Comparison of ENCODE assay signal across 19 cellular contexts in genomic region chr11:95327273-95327948, GRCh38.
DNase-seq lines count a peak whose midpoint lies in the region; ATAC-seq and TF ChIP-seq lines count a peak whose summit lies in the region.
"Had no signal": no experiment of that assay in that cellular context is flagged by ENCODE, and none has a peak within 500 bp of the region (broad histone marks: within the 10 kb centered on the region; RNA-seq: fewer than 3 reads in every experiment).

No MANE protein-coding gene starts in this region.

- H3K27ac ChIP-seq in body of pancreas = peak overlapping the region in 3 of 4 donors; percentile 29 to 57 (median 34)
- no peak overlapping the region for H3K27ac ChIP-seq in prostate gland
- H3K27ac ChIP-seq in heart left ventricle = no peak overlapping the region
- H3K27ac ChIP-seq: Peyer's patch had no signal

- peaks cover 16% of the 10 kb centered on the region for H3K27me3 Mint-ChIP-seq in Calu3 (ENCODE audit: unreplicated experiment)
- no peaks in the 10 kb centered on the region for H3K27me3 Mint-ChIP-seq in stimulated activated naive B cell treated with anti-CD40 and anti-IgM and Interleukin-4, amounts not matched to agents 10 μg/mL and 1 μg/mL and 100 μg/mL, for 72 hours
- H3K27me3 Mint-ChIP-seq in stimulated activated naive CD8-positive, alpha-beta T cell treated with anti-CD3 and anti-CD28 coated beads, Interleukin-15, amount 100 ng/mL, for 72 hours = no peaks in the 10 kb centered on the region

- no TSS peak for BruUV-seq in Calu3 (replicated peaks; lab: Mats Ljungman, UMichigan)

- H3K9me3 ChIP-seq in body of pancreas = no peaks in the 10 kb centered on the region
- no peaks in the 10 kb centered on the region for H3K9me3 ChIP-seq in prostate gland
- H3K9me3 ChIP-seq in heart left ventricle = no peaks in the 10 kb centered on the region
- H3K9me3 ChIP-seq: BE2C, Caco-2, Peyer's patch had no signal

- H3K27me3 ChIP-seq in body of pancreas (no peaks in the 10 kb centered on the region), prostate gland (replicated peaks; ENCODE audit: insufficient read depth) (no peaks in the 10 kb centered on the region), heart left ventricle (no peaks in the 10 kb centered on the region)
- H3K27me3 ChIP-seq: BE2C, Peyer's patch had no signal

- intact Hi-C loops in Calu3 (cut with micrococcal nuclease; ENCODE audit: unreplicated experiment) = no loop called here
- intact Hi-C loops in body of pancreas (cut with DNase I) = no loop called here
- intact Hi-C loops in prostate gland (cut with DNase I) = no loop called here
- intact Hi-C loops in heart left ventricle (cut with DNase I) = no loop called here

- H3K4me3 ChIP-seq in LNCaP clone FGC (ENCODE audit: low read depth, low read length) (no peak overlapping the region), body of pancreas (no peak overlapping the region), prostate gland (no peak overlapping the region), heart left ventricle (no peak overlapping the region)
- H3K4me3 ChIP-seq: Peyer's patch had no signal

- no peak for TF ChIP-seq POLR2A in body of pancreas (IDR thresholded peaks at IDR 0.05)
- TF ChIP-seq POLR2A in prostate gland (IDR thresholded peaks at IDR 0.05) = no peak
- TF ChIP-seq POLR2A in heart left ventricle (IDR thresholded peaks at IDR 0.05) = no peak

- ATAC-seq in body of pancreas (peak; percentile 84), heart left ventricle (no peak)
- ATAC-seq in stimulated activated naive B cell treated with anti-CD40 and anti-IgM and Interleukin-4, amounts not matched to agents 10 μg/mL and 1 μg/mL and 100 μg/mL, for 72 hours (replicated peaks) = no peak
- ATAC-seq in stimulated activated naive CD8-positive, alpha-beta T cell treated with anti-CD3 and anti-CD28 coated beads, Interleukin-15, amount 100 ng/mL, for 72 hours = no peak

- H3K4me3 Mint-ChIP-seq in Calu3 (ENCODE audit: low read depth, unreplicated experiment) = no peak overlapping the region
- H3K4me3 Mint-ChIP-seq in stimulated activated naive B cell treated with anti-CD40 and anti-IgM and Interleukin-4, amounts not matched to agents 10 μg/mL and 1 μg/mL and 100 μg/mL, for 72 hours = no peak overlapping the region
- H3K4me3 Mint-ChIP-seq in stimulated activated naive CD8-positive, alpha-beta T cell treated with anti-CD3 and anti-CD28 coated beads, Interleukin-15, amount 100 ng/mL, for 72 hours = no peak overlapping the region
- H3K4me3 Mint-ChIP-seq: CD4-positive, CD25-positive, alpha-beta regulatory T cell; HFFc6 had no signal

- H3K4me1 Mint-ChIP-seq in Calu3 (ENCODE audit: low read depth, unreplicated experiment) = peaks cover 13% of the 10 kb centered on the region
- H3K4me1 Mint-ChIP-seq in stimulated activated naive B cell treated with anti-CD40 and anti-IgM and Interleukin-4, amounts not matched to agents 10 μg/mL and 1 μg/mL and 100 μg/mL, for 72 hours = peaks cover 13 to 15% of the 10 kb centered on the region in 2 donors
- peaks cover 43% of the 10 kb centered on the region for H3K4me1 Mint-ChIP-seq in stimulated activated naive CD8-positive, alpha-beta T cell treated with anti-CD3 and anti-CD28 coated beads, Interleukin-15, amount 100 ng/mL, for 72 hours

- H3K36me3 ChIP-seq in body of pancreas (replicated peaks in 1 of 2; ENCODE audit: insufficient read depth in 1 of 2, low read depth in 2 of 2) (no peaks in the 10 kb centered on the region), prostate gland (no peaks in the 10 kb centered on the region), heart left ventricle (no peaks in the 10 kb centered on the region)
- H3K36me3 ChIP-seq: BE2C, Peyer's patch had no signal

- no peak overlapping the region for H3K27ac Mint-ChIP-seq in Calu3 (ENCODE audit: unreplicated experiment)
- no peak overlapping the region for H3K27ac Mint-ChIP-seq in stimulated activated naive B cell treated with anti-CD40 and anti-IgM and Interleukin-4, amounts not matched to agents 10 μg/mL and 1 μg/mL and 100 μg/mL, for 72 hours
- H3K27ac Mint-ChIP-seq in stimulated activated naive CD8-positive, alpha-beta T cell treated with anti-CD3 and anti-CD28 coated beads, Interleukin-15, amount 100 ng/mL, for 72 hours = peak overlapping the region in 1 of 2 donors; percentile 77
- H3K27ac Mint-ChIP-seq: HFFc6 had no signal

- no peaks in the 10 kb centered on the region for H3K4me1 ChIP-seq in body of pancreas
- H3K4me1 ChIP-seq in prostate gland (replicated peaks) = no peaks in the 10 kb centered on the region
- H3K4me1 ChIP-seq in heart left ventricle = peaks cover 0 to 8% (median 0%) of the 10 kb centered on the region in 12 donors
- H3K4me1 ChIP-seq: Caco-2, Peyer's patch had no signal

- WGBS in body of pancreas, 2 donors = 31 to 40% methylated on average over 2 of the region's 2 CpGs
- WGBS in prostate gland = 54% methylated on average over 2 of the region's 2 CpGs
- WGBS in heart left ventricle, 4 donors = 52 to 76% (median 54%) methylated on average over 2 of the region's 2 CpGs

- no peaks in the 10 kb centered on the region for H3K36me3 Mint-ChIP-seq in Calu3 (ENCODE audit: insufficient read depth, unreplicated experiment)
- H3K36me3 Mint-ChIP-seq in stimulated activated naive B cell treated with anti-CD40 and anti-IgM and Interleukin-4, amounts not matched to agents 10 μg/mL and 1 μg/mL and 100 μg/mL, for 72 hours = no peaks in the 10 kb centered on the region
- H3K36me3 Mint-ChIP-seq: CD4-positive, CD25-positive, alpha-beta regulatory T cell had no signal

- TF ChIP-seq CTCF in Calu3 (IDR thresholded peaks at IDR 0.05; ENCODE audit: unreplicated experiment) (no peak), LNCaP clone FGC (IDR thresholded peaks at IDR 0.05; ENCODE audit: control insufficient read depth, extremely low read depth, insufficient read depth) (no peak), body of pancreas (IDR thresholded peaks at IDR 0.05) (no peak), prostate gland (IDR thresholded peaks at IDR 0.05) (no peak), heart left ventricle (IDR thresholded peaks at IDR 0.05) (no peak)

- DNase-seq in Calu3 = peak; percentile 3
- peak; percentile 13 for DNase-seq in LNCaP clone FGC (ENCODE audit: low read depth)
- DNase-seq in body of pancreas = no peak
- DNase-seq in left kidney (ENCODE audit: low read depth, low spot score) = peak; percentile 38
- no peak for DNase-seq in stimulated activated naive B cell treated with anti-CD40 and anti-IgM and Interleukin-4, amounts not matched to agents 10 μg/mL and 1 μg/mL and 100 μg/mL, for 72 hours
- DNase-seq in prostate gland (ENCODE audit: low spot score) = no peak
- DNase-seq in heart left ventricle = no peak
- no peak for DNase-seq in stimulated activated naive CD8-positive, alpha-beta T cell treated with anti-CD3 and anti-CD28 coated beads, Interleukin-15, amount 100 ng/mL, for 72 hours
- DNase-seq: BE2C; Caco-2; CD4-positive, CD25-positive, alpha-beta regulatory T cell; HFFc6; IMR-90; Kasumi-1; NCI-H1105 treated with DMSO at 0.1 percent for 48 hours; NCI-H1694 treated with DMSO at 0.1 percent for 48 hours; NCI-H345; NCI-H524 treated with DMSO at 0.1 percent for 48 hours; Peyer's patch had no signal

- CTCF ChIA-PET in Calu3 (lab: Charles Lee) = no interaction called here

- no peaks in the 10 kb centered on the region for H3K9me3 Mint-ChIP-seq in Calu3 (ENCODE audit: low read depth, unreplicated experiment)
- H3K9me3 Mint-ChIP-seq in stimulated activated naive B cell treated with anti-CD40 and anti-IgM and Interleukin-4, amounts not matched to agents 10 μg/mL and 1 μg/mL and 100 μg/mL, for 72 hours = no peaks in the 10 kb centered on the region
- peaks cover 0 to 4% of the 10 kb centered on the region in 2 donors for H3K9me3 Mint-ChIP-seq in stimulated activated naive CD8-positive, alpha-beta T cell treated with anti-CD3 and anti-CD28 coated beads, Interleukin-15, amount 100 ng/mL, for 72 hours
- H3K9me3 Mint-ChIP-seq: CD4-positive, CD25-positive, alpha-beta regulatory T cell had no signal

Comparison
In these comparisons a context has a peak if more than half of its experiments do, and no peak if none do; other contexts are left out.
1. DNase-seq: peak in Calu3 (single experiment), LNCaP clone FGC (single experiment) and left kidney (single experiment); none in body of pancreas (0 of 4), stimulated activated naive B cell treated with anti-CD40 and anti-IgM and Interleukin-4, amounts not matched to agents 10 μg/mL and 1 μg/mL and 100 μg/mL, for 72 hours (single experiment), prostate gland (single experiment), heart left ventricle (0 of 5) and stimulated activated naive CD8-positive, alpha-beta T cell treated with anti-CD3 and anti-CD28 coated beads, Interleukin-15, amount 100 ng/mL, for 72 hours (0 of 2).
2. H3K27ac ChIP-seq: peak in body of pancreas (3 of 4); none in prostate gland (0 of 2) and heart left ventricle (0 of 12).